In the genomic region with DNA sequence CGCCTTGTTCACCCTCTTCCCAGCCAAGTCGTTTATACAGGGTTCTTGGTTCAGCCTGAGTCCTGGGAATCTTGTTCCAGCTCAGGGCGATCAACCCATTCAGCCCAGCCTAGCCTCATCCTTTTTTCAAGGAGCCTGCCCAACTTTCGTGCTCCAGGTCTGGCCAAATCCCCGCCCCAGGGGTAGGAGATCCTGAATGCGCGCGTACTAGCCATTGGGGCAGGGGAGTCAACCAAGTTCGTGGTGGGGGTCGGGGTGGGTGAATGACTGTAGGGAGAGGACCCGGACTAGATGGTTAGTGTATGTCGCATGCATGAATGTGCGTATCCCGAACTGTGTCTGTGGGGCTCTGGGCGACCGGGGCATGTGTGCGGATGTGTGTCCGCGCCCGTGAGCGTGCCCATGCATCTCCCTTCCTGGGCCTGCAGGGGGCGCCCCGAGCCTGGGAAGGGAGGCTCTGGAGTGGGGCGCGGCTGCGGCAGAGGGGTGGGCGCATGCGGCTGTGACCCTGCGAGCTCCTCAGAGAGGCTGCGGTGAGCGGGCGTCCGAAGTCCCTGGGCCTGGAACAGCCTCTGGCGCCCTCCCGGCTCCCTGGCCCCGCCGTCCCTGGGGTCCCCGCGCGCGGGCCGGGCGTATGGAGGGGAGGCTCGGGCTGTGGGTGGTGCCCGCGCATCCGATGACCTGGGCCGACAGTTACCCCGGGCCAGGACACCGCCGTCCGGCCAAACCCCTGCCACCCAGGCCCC, we compare ENCODE assay signal across 8 cellular contexts. TPM values are rescaled to one million over a fixed set of nuclear protein-coding genes. Genes with fewer than 3 reads are reported as not detected.
DNase-seq lines count a peak whose midpoint lies in the region; ATAC-seq and TF ChIP-seq lines count a peak whose summit lies in the region.

No MANE protein-coding gene starts in this region.

- ATAC-seq in GM18868 (IDR thresholded peaks at IDR 0.05; ENCODE audit: unreplicated experiment) (peak; percentile 49), HG03039 (IDR thresholded peaks at IDR 0.05; ENCODE audit: unreplicated experiment) (no peak)

- peak overlapping the region; percentile 64 for H3K4me2 ChIP-seq in Loucy (ENCODE audit: low read depth, low read length, poor library complexity, severe bottlenecking)

- H3K27ac ChIP-seq in adrenal gland = peak overlapping the region in 2 of 5 donors; percentile 64 to 68
- peak overlapping the region; percentile 76 for H3K27ac ChIP-seq in left ventricle myocardium inferior (replicated peaks)
- H3K27ac ChIP-seq in tibial artery = peak overlapping the region; percentile 83

- intact Hi-C loops in adrenal gland (cut with DNase I) (loop anchor here in 1 of 2 donors (10.0 kb wide), 1 partner anchor 46 kb away; the partner anchor contains the start of gene IL11RA), left ventricle myocardium inferior (cut with micrococcal nuclease) (no loop called here), tibial artery (cut with DNase I; ENCODE audit: low total_unique reads) (loop anchor here (10.0 kb wide), 1 partner anchor 86 kb away; the partner anchor contains the start of gene RPP25L)

- H3K9me3 ChIP-seq in Loucy (ENCODE audit: insufficient read depth, low read depth, low read length) (no peaks in the 10 kb centered on the region), adrenal gland (replicated peaks in 1 of 3) (no peaks in the 10 kb centered on the region), left ventricle myocardium inferior (replicated peaks) (no peaks in the 10 kb centered on the region), tibial artery (no peaks in the 10 kb centered on the region)

- H3K36me3 ChIP-seq in Loucy (ENCODE audit: insufficient read depth, low read length) (no peaks in the 10 kb centered on the region), adrenal gland (replicated peaks in 1 of 2) (no peaks in the 10 kb centered on the region), left ventricle myocardium inferior (no peaks in the 10 kb centered on the region), tibial artery (no peaks in the 10 kb centered on the region)

- H2AFZ ChIP-seq in Loucy (ENCODE audit: low read length) = peak overlapping the region; percentile 77

- H3F3A ChIP-seq in Loucy (ENCODE audit: low read depth) = no peaks in the 10 kb centered on the region

- TF ChIP-seq POLR2A in adrenal gland (IDR thresholded peaks at IDR 0.05) = no peak

- H3K4me3 ChIP-seq in Loucy (ENCODE audit: low read length, poor library complexity, severe bottlenecking) (peak overlapping the region; percentile 65), adrenal gland (peak overlapping the region in 3 of 4 donors; percentile 51 to 74 (median 64)), left ventricle myocardium inferior (peak overlapping the region; percentile 90), tibial artery (peak overlapping the region; percentile 64 to 71)

- H3K9ac ChIP-seq in Loucy (ENCODE audit: low read depth, low read length, poor library complexity, severe bottlenecking) = no peak overlapping the region

- WGBS in adrenal gland, 4 donors = 7 to 29% (median 11%) methylated on average over 16 to 52 of the region's 52 CpGs

- DNase-seq in SW480 (ENCODE audit: low spot score) = peak; percentile 62
- peak; percentile 61 to 81 (median 66) for DNase-seq in adrenal gland
- DNase-seq in left ventricle myocardium inferior = peak; percentile 76
- peak; percentile 37 for DNase-seq in pons (ENCODE audit: low spot score)
- peak; percentile 72 to 84 for DNase-seq in tibial artery

- H3K79me2 ChIP-seq in Loucy (ENCODE audit: insufficient read depth, low read length) = no peaks in the 10 kb centered on the region

- peak; percentile 73 for TF ChIP-seq CTCF in Loucy (conservative IDR thresholded peaks at IDR 0.05; ENCODE audit: low read length)
- peak; percentile 59 to 88 (median 82) for TF ChIP-seq CTCF in adrenal gland (IDR thresholded peaks at IDR 0.05)
- TF ChIP-seq CTCF in left ventricle myocardium inferior (IDR thresholded peaks at IDR 0.05; ENCODE audit: borderline replicate concordance) = peak; percentile 93
- TF ChIP-seq CTCF in tibial artery (IDR thresholded peaks at IDR 0.05) = peak; percentile 80 to 94

- no peaks in the 10 kb centered on the region for H4K20me1 ChIP-seq in Loucy (ENCODE audit: insufficient read depth, low read length, poor library complexity, severe bottlenecking)

- no peaks in the 10 kb centered on the region for H3K27me3 ChIP-seq in Loucy (ENCODE audit: insufficient read depth, low read length, poor library complexity, severe bottlenecking)
- H3K27me3 ChIP-seq in adrenal gland = no peaks in the 10 kb centered on the region
- no peaks in the 10 kb centered on the region for H3K27me3 ChIP-seq in left ventricle myocardium inferior (ENCODE audit: low read depth)
- H3K27me3 ChIP-seq in tibial artery = no peaks in the 10 kb centered on the region

- H3K4me1 ChIP-seq in Loucy (ENCODE audit: insufficient read depth, low read length, poor library complexity, severe bottlenecking) (no peaks in the 10 kb centered on the region), adrenal gland (replicated peaks in 1 of 2) (peaks cover 0 to 6% of the 10 kb centered on the region in 2 donors), left ventricle myocardium inferior (peaks cover 16% of the 10 kb centered on the region), tibial artery (peaks cover 0 to 5% (median 4%) of the 10 kb centered on the region in 4 donors)

- no peaks in the 10 kb centered on the region for H3K9me2 ChIP-seq in Loucy (replicated peaks; ENCODE audit: low read depth, low read length)

RNA-seq across cellular contexts. Expression of gene CCL21, which starts 8.7 kb away (rescaled TPM):
- total RNA-seq in adrenal gland = 100 to 1,000 TPM in 1 of 8 donors, 10 to 100 TPM in 7; 11.6 to 295 (median 43.7) TPM
- polyA plus RNA-seq in adrenal gland = 100 to 1,000 TPM in 1 of 3 donors, 10 to 100 TPM in 2; 32.3 to 152 (median 33.7) TPM
- 6.2 TPM for total RNA-seq in left ventricle myocardium inferior

RNA-seq across cellular contexts. Expression of gene CCL19, which starts 10.1 kb away (rescaled TPM):
- 1 to 10 TPM in 2 of 8 donors, under 1 TPM in 1, not detected in 5; 0.39 to 2.4 (median 1.6) TPM for total RNA-seq in adrenal gland
- 10 to 100 TPM in 2 of 3 donors, 1 to 10 TPM in 1; 7.5 to 23.3 (median 11.9) TPM for polyA plus RNA-seq in adrenal gland
- 0.69 TPM for total RNA-seq in left ventricle myocardium inferior

RNA-seq across cellular contexts. Expression of gene CCL27, which starts 38.7 kb away (rescaled TPM):
- total RNA-seq in adrenal gland = under 1 TPM in 2 of 8 donors, not detected in 6; 0.38 to 0.65 TPM
- under 1 TPM in 2 of 3 donors, not detected in 1; 0.10 to 0.24 TPM for polyA plus RNA-seq in adrenal gland
- 0.41 TPM for total RNA-seq in left ventricle myocardium inferior

RNA-seq across cellular contexts. Expression of gene IL11RA, which starts 49.2 kb away (rescaled TPM):
- 10 to 100 TPM in 4 of 8 donors, 1 to 10 TPM in 4; 8.0 to 20.1 (median 12.0) TPM for total RNA-seq in adrenal gland
- 10 to 100 TPM in 2 of 3 donors, 1 to 10 TPM in 1; 5.2 to 27.9 (median 26.2) TPM for polyA plus RNA-seq in adrenal gland
- total RNA-seq in left ventricle myocardium inferior = 56.5 TPM

RNA-seq across cellular contexts. Expression of gene GALT, which starts 54.7 kb away (rescaled TPM):
- total RNA-seq in adrenal gland = 100 to 1,000 TPM in 1 of 8 donors, 10 to 100 TPM in 7; 48.6 to 101 (median 80.5) TPM
- 100 to 1,000 TPM in 2 of 3 donors, 10 to 100 TPM in 1; 37.5 to 147 (median 110) TPM for polyA plus RNA-seq in adrenal gland
- total RNA-seq in left ventricle myocardium inferior = 51.5 TPM
